ENCODE assay signal across 16 cellular contexts in genomic region chrX:44935640-44936039, GRCh38.
"Had no signal": no experiment of that assay in that cellular context is flagged by ENCODE, and none has a peak within 500 bp of the region (broad histone marks: within the 10 kb centered on the region; RNA-seq: fewer than 3 reads in every experiment).

No MANE protein-coding gene starts in this region.

- H3K27me3 Mint-ChIP-seq: activated CD4-positive, alpha-beta memory T cell treated with anti-CD3 and anti-CD28 coated beads, Interleukin-2, amount 10 ng/mL, durations not matched to agents 7 days and 5 days; stimulated activated naive CD8-positive, alpha-beta T cell treated with anti-CD3 and anti-CD28 coated beads, Interleukin-15, Interleukin-2, amounts not matched to agents 100 ng/mL and 50 ng/mL, for 24 hours; T-cell had no signal

- ATAC-seq: left ventricle myocardium superior, T-cell had no signal

- H3K9me3 ChIP-seq: testis had no signal

- DNase-seq: activated CD4-positive, alpha-beta memory T cell treated with anti-CD3 and anti-CD28 coated beads, Interleukin-2, amount 10 ng/mL, durations not matched to agents 7 days and 5 days; activated gamma-delta T cell; activated T-cell treated with anti-CD3 and anti-CD28 coated beads, Interleukin-2, amount 50 U/mL, for 48 hours; central memory CD4-positive, alpha-beta T cell; cortex of kidney; effector memory CD4-positive, alpha-beta T cell; left ventricle myocardium superior; retina; stimulated activated CD4-positive, alpha-beta T cell treated with anti-CD3 and anti-CD28 coated beads, Interleukin-15, amount 100 ng/mL, for 24 hours; stimulated activated CD4-positive, alpha-beta T cell treated with anti-CD3 and anti-CD28 coated beads, Interleukin-4, amount 100 ng/mL, for 24 hours; T-cell; T1000; testis had no signal

- H3K4me3 Mint-ChIP-seq: activated CD4-positive, alpha-beta memory T cell treated with anti-CD3 and anti-CD28 coated beads, Interleukin-2, amount 10 ng/mL, durations not matched to agents 7 days and 5 days; neural crest cell; stimulated activated naive CD8-positive, alpha-beta T cell treated with anti-CD3 and anti-CD28 coated beads, Interleukin-15, Interleukin-2, amounts not matched to agents 100 ng/mL and 50 ng/mL, for 24 hours had no signal

- H3K4me1 ChIP-seq: testis had no signal

- H3K9me3 Mint-ChIP-seq: stimulated activated naive CD8-positive, alpha-beta T cell treated with anti-CD3 and anti-CD28 coated beads, Interleukin-15, Interleukin-2, amounts not matched to agents 100 ng/mL and 50 ng/mL, for 24 hours had no signal

- H3K4me3 ChIP-seq: testis had no signal

- H3K27ac Mint-ChIP-seq: activated CD4-positive, alpha-beta memory T cell treated with anti-CD3 and anti-CD28 coated beads, Interleukin-2, amount 10 ng/mL, durations not matched to agents 7 days and 5 days; stimulated activated naive CD8-positive, alpha-beta T cell treated with anti-CD3 and anti-CD28 coated beads, Interleukin-15, Interleukin-2, amounts not matched to agents 100 ng/mL and 50 ng/mL, for 24 hours had no signal

- H3K27me3 ChIP-seq: testis had no signal

- H3K27ac ChIP-seq: testis, VCaP had no signal
